ENCODE assay signal across 10 cellular contexts in the genomic region with DNA sequence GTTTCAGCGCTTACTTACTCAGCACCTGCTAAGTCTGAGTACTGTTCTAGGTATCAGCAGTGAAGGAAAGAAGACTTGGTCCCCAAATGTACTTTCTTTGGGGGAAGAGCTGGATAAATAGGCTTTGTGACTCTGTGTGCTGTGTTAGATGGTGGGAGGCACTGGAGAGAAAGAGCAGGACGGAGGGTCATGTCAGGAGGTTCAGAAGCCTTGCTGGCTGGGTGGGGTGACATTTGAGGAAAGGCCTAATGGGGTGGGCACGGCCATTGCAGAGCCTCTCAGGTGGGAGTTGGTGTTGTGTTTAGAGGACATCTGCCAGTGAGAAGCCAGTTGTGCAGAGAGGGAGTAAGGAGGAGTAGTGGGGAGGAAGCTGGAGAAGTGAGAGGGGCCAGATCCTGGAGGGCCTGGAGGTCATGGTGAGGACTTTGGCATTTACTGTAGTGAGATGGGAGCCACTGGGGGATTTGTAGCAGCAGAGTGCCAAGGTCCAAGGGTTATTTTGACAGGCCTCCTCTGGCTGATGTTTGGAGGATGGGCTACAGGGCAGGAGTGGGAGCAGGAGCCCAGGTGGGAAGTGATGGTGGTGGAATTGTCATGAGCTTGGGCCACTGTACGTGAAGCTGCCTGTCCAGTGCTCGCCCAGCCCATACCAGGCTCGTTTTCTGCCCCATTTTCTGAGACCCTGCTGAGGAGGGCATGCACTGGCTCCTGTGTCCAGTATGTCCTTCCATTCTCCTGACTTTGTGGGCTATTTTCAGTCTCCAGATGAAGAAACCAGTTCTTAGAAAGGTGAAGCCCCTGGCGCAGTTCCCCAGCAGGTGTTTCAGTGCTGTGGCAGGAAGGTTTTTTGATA. TPM values are rescaled to one million over a fixed set of nuclear protein-coding genes. Genes with fewer than 3 reads are reported as not detected.
A peak's percentile ranks its signal among the peaks of the same experiment; 100 is the strongest.
DNase-seq lines count a peak whose midpoint lies in the region; ATAC-seq and TF ChIP-seq lines count a peak whose summit lies in the region.
"Had no signal": no experiment of that assay in that cellular context is flagged by ENCODE, and none has a peak within 500 bp of the region (broad histone marks: within the 10 kb centered on the region; RNA-seq: fewer than 3 reads in every experiment).

No MANE protein-coding gene starts in this region.

- TF ChIP-seq POLR2A in gastrocnemius medialis (IDR thresholded peaks at IDR 0.05): no peak

- H3K4me1 ChIP-seq in DND-41 (ENCODE audit: insufficient read depth, low read length) (peaks cover 41% of the 10 kb centered on the region), fibroblast of lung (ENCODE audit: control insufficient read depth, extremely low read depth, insufficient read depth, low read length) (peaks cover 27% of the 10 kb centered on the region), gastrocnemius medialis (peaks cover 63 to 75% of the 10 kb centered on the region in 2 donors)

- H3K27me3 ChIP-seq in DND-41 (ENCODE audit: insufficient read depth, low read length, poor library complexity) (no peaks in the 10 kb centered on the region), SU-DHL-6 (ENCODE audit: low read length) (no peaks in the 10 kb centered on the region), fibroblast of lung (ENCODE audit: control insufficient read depth, insufficient read depth, low read length) (no peaks in the 10 kb centered on the region), gastrocnemius medialis (no peaks in the 10 kb centered on the region)

- H3K79me2 ChIP-seq in DND-41 (ENCODE audit: insufficient read depth, low read length) (peaks cover 73% of the 10 kb centered on the region), SU-DHL-6 (ENCODE audit: insufficient read depth, low read length) (peaks cover 57% of the 10 kb centered on the region), fibroblast of lung (ENCODE audit: control insufficient read depth, insufficient read depth, low read length) (peaks cover 33% of the 10 kb centered on the region)

- H3K9me3 ChIP-seq in DND-41 (ENCODE audit: insufficient read depth, low read length, severe bottlenecking) (no peaks in the 10 kb centered on the region), SU-DHL-6 (ENCODE audit: insufficient read depth, low read length) (no peaks in the 10 kb centered on the region), fibroblast of lung (ENCODE audit: control insufficient read depth, insufficient read depth, low read depth, low read length) (no peaks in the 10 kb centered on the region), gastrocnemius medialis (no peaks in the 10 kb centered on the region)

- ATAC-seq in DND-41 (ENCODE audit: insufficient read depth, low read depth) (no peak), gastrocnemius medialis (no peak), HG03442 (IDR thresholded peaks at IDR 0.05; ENCODE audit: unreplicated experiment) (no peak), HG03460 (IDR thresholded peaks at IDR 0.05; ENCODE audit: unreplicated experiment) (no peak), GM21717 (IDR thresholded peaks at IDR 0.05; ENCODE audit: unreplicated experiment) (no peak)

- H3K9me2 ChIP-seq in SU-DHL-6 (replicated peaks; ENCODE audit: insufficient read depth, low read length): no peaks in the 10 kb centered on the region

- no peak overlapping the region for H3K4me3 ChIP-seq in DND-41 (ENCODE audit: low read depth in 1 of 2, low read length in 2 of 2)
- H3K4me3 ChIP-seq in SU-DHL-6 (ENCODE audit: insufficient read depth, low read length, poor library complexity, severe bottlenecking): no peak overlapping the region
- no peak overlapping the region for H3K4me3 ChIP-seq in fibroblast of lung (replicated peaks in 1 of 4; ENCODE audit: control extremely low read depth in 1 of 4, insufficient read depth in 1 of 4, low read depth in 3 of 4, low read length in 4 of 4)
- H3K4me3 ChIP-seq in gastrocnemius medialis: no peak overlapping the region

- in situ Hi-C loops in gastrocnemius medialis (cut with MboI; ENCODE audit: low sequenced_read_pairs in 4 of 4): loop anchor here in 1 of 4 donors (5.0 kb wide), 1 partner anchor 69 kb away; no protein-coding TSS in a partner anchor

- DNase-seq in DND-41: peak; percentile 5
- no peak for DNase-seq in fibroblast of lung (ENCODE audit: low read depth in 2 of 2)
- peak in 1 of 2 donors; percentile 43 for DNase-seq in gastrocnemius medialis
- DNase-seq in stimulated activated CD4-positive, alpha-beta T cell treated with anti-CD3 and anti-CD28 coated beads, Interleukin-2, amount 100 ng/mL, for 24 hours: no peak
- DNase-seq: activated CD4-positive, CD25-positive, alpha-beta regulatory T cell treated with anti-CD3 and anti-CD28 coated beads, Interleukin-2, amount 50 U/mL, for 72 hours; NCI-H1694 had no signal

- intact Hi-C loops in gastrocnemius medialis (cut with DNase I; ENCODE audit: low total_unique reads): no loop called here

- H3F3A ChIP-seq in SU-DHL-6 (ENCODE audit: insufficient read depth): no peaks in the 10 kb centered on the region

- peak overlapping the region; percentile 89; the same call in 1 of the 2 replicates for H3K4me2 ChIP-seq in DND-41 (ENCODE audit: insufficient read depth, low read length)
- H3K4me2 ChIP-seq in SU-DHL-6 (ENCODE audit: low read depth, low read length, poor library complexity, severe bottlenecking): peak overlapping the region; percentile 2
- peak overlapping the region; percentile 17 for H3K4me2 ChIP-seq in fibroblast of lung (ENCODE audit: extremely low read depth, insufficient read depth, low read length)

- TF ChIP-seq CTCF in DND-41 (IDR thresholded peaks at IDR 0.05; ENCODE audit: borderline replicate concordance, extremely low read depth, low read length, poor library complexity, severe bottlenecking): no peak
- TF ChIP-seq CTCF in SU-DHL-6 (IDR thresholded peaks at IDR 0.05; ENCODE audit: insufficient read depth, low read length, poor library complexity, severe bottlenecking): no peak
- no peak for TF ChIP-seq CTCF in fibroblast of lung (conservative IDR thresholded peaks at IDR 0.05 in 1 of 2, IDR thresholded peaks at IDR 0.05 in 1 of 2; ENCODE audit: low read depth in 1 of 2, low read length in 2 of 2)
- no peak for TF ChIP-seq CTCF in gastrocnemius medialis (IDR thresholded peaks at IDR 0.05 in 4 of 5, conservative IDR thresholded peaks at IDR 0.05 in 1 of 5)

- H3K9ac ChIP-seq in DND-41 (ENCODE audit: low read depth, low read length): no peak overlapping the region
- H3K9ac ChIP-seq in SU-DHL-6 (ENCODE audit: low read length): no peak overlapping the region
- H3K9ac ChIP-seq in fibroblast of lung (ENCODE audit: insufficient read depth, low read length): peak overlapping the region; percentile 27

- H4K20me1 ChIP-seq in DND-41 (ENCODE audit: insufficient read depth, low read length) (peaks cover 63% of the 10 kb centered on the region), SU-DHL-6 (ENCODE audit: low read depth, low read length) (no peaks in the 10 kb centered on the region), fibroblast of lung (ENCODE audit: control insufficient read depth, extremely low read depth, insufficient read depth, low read length) (no peaks in the 10 kb centered on the region)

- H3K36me3 ChIP-seq in DND-41 (ENCODE audit: insufficient read depth, low read length): peaks cover 44% of the 10 kb centered on the region
- no peaks in the 10 kb centered on the region for H3K36me3 ChIP-seq in SU-DHL-6 (ENCODE audit: low read length)
- peaks cover under 1% of the 10 kb centered on the region for H3K36me3 ChIP-seq in fibroblast of lung (ENCODE audit: control insufficient read depth, insufficient read depth, low read length)
- no peaks in the 10 kb centered on the region for H3K36me3 ChIP-seq in gastrocnemius medialis

- H3K27ac ChIP-seq in DND-41 (ENCODE audit: low read length) (no peak overlapping the region; the same call in 1 of the 2 replicates), SU-DHL-6 (ENCODE audit: low read depth, low read length) (no peak overlapping the region), fibroblast of lung (ENCODE audit: insufficient read depth, low read length) (peak overlapping the region; percentile 99), gastrocnemius medialis (peak overlapping the region; percentile 93 to 99 (median 97))

- H2AFZ ChIP-seq in DND-41 (ENCODE audit: low read depth, low read length) (no peak overlapping the region), SU-DHL-6 (ENCODE audit: low read depth, low read length, severe bottlenecking) (no peak overlapping the region), fibroblast of lung (ENCODE audit: low read length) (no peak overlapping the region)

RNA-seq across cellular contexts. Expression of a gene that starts 0.9 kb away (rescaled TPM):
- total RNA-seq in fibroblast of lung (1.8 and 2.1 TPM in 2 replicates), gastrocnemius medialis (1 to 10 TPM; 1.3 to 2.9 (median 2.1) TPM)
- 0.78 and 1.2 TPM in 2 replicates for polyA plus RNA-seq in fibroblast of lung
- 0.87 and 1.6 TPM in 2 replicates for polyA plus RNA-seq in fibroblast of lung (2012)
- 0.63 TPM in 1 of 2 replicates, not detected in the other for polyA minus RNA-seq in fibroblast of lung (ENCODE audit: low replicate concordance)

Comparison
In these comparisons a context has a peak if more than half of its experiments do, and no peak if none do; other contexts are left out.
1. H3K27ac ChIP-seq: peak in fibroblast of lung (single experiment) and gastrocnemius medialis (4 of 4); none in DND-41 (single experiment) and SU-DHL-6 (single experiment).
2. H3K4me2 ChIP-seq: peak in every context shown above with its lines; median percentile 89 in DND-41; 17 in fibroblast of lung; 2 in SU-DHL-6.